Comparison of ENCODE assay signal across 12 cellular contexts in genomic region chr10:8416755-8417154, GRCh38.
A peak's percentile ranks its signal among the peaks of the same experiment; 100 is the strongest.
DNase-seq lines count a peak whose midpoint lies in the region; ATAC-seq lines count a peak whose summit lies in the region.
"Had no signal": no experiment of that assay in that cellular context is flagged by ENCODE, and none has a peak within 500 bp of the region (broad histone marks: within the 10 kb centered on the region; RNA-seq: fewer than 3 reads in every experiment).

No MANE protein-coding gene starts in this region.

- CTCF ChIA-PET in naive thymus-derived CD4-positive, alpha-beta T cell (lab: Charles Lee), result no interaction called here

- peaks cover 0 to 12% (median 0%) of the 10 kb centered on the region in 5 donors for H3K27me3 Mint-ChIP-seq in naive thymus-derived CD4-positive, alpha-beta T cell

- intact Hi-C loops in naive thymus-derived CD4-positive, alpha-beta T cell (cut with micrococcal nuclease), result loop anchor here in 1 of 2 donors (1.0 kb wide), 1 partner anchor 12 kb away; no protein-coding TSS in a partner anchor

- no peaks in the 10 kb centered on the region for H3K36me3 ChIP-seq in naive thymus-derived CD4-positive, alpha-beta T cell (ENCODE audit: control insufficient read depth in 2 of 3, insufficient read depth in 3 of 3, low read length in 3 of 3)
- H3K36me3 ChIP-seq: gastrocnemius medialis had no signal

- ATAC-seq in GM18508 (IDR thresholded peaks at IDR 0.05; ENCODE audit: insufficient read depth, unreplicated experiment) (peak; percentile 19), HG02610 (IDR thresholded peaks at IDR 0.05; ENCODE audit: unreplicated experiment) (peak; percentile 20), GM21381 (IDR thresholded peaks at IDR 0.05; ENCODE audit: unreplicated experiment) (no peak)
- ATAC-seq in naive thymus-derived CD4-positive, alpha-beta T cell, result peak; percentile 23
- ATAC-seq: gastrocnemius medialis, K562 had no signal

- peaks cover 0 to 18% (median 0%) of the 10 kb centered on the region in 5 donors for H3K36me3 Mint-ChIP-seq in naive thymus-derived CD4-positive, alpha-beta T cell

- no peak overlapping the region for H3K27ac ChIP-seq in naive thymus-derived CD4-positive, alpha-beta T cell (ENCODE audit: low read depth, low read length)
- H3K27ac ChIP-seq: dorsolateral prefrontal cortex, gastrocnemius medialis had no signal

- peaks cover 0 to 30% of the 10 kb centered on the region in 2 donors for H3K4me1 ChIP-seq in naive thymus-derived CD4-positive, alpha-beta T cell (ENCODE audit: control insufficient read depth in 2 of 2, insufficient read depth in 2 of 2, low read length in 2 of 2)
- H3K4me1 ChIP-seq: gastrocnemius medialis had no signal

- no peaks in the 10 kb centered on the region for H3K9me3 ChIP-seq in naive thymus-derived CD4-positive, alpha-beta T cell (ENCODE audit: control insufficient read depth in 2 of 3, low read length in 3 of 3)
- H3K9me3 ChIP-seq: gastrocnemius medialis had no signal

- POLR2A ChIA-PET in naive thymus-derived CD4-positive, alpha-beta T cell (lab: Charles Lee), result no interaction called here

- H3K4me3 Mint-ChIP-seq in naive thymus-derived CD4-positive, alpha-beta T cell, result peak overlapping the region in 2 of 10 donors; percentile 4 to 53

- peak; percentile 51 for DNase-seq in T-helper 22 cell (ENCODE audit: low read depth)
- peak in 1 of 9 donors; percentile 33 for DNase-seq in naive thymus-derived CD4-positive, alpha-beta T cell
- no peak for DNase-seq in D341Med (ENCODE audit: low spot score)
- DNase-seq in NCI-H446 (lab: John Stamatoyannopoulos, UW), result no peak
- DNase-seq: dorsolateral prefrontal cortex, gastrocnemius medialis, kidney glomerular epithelial cell, small intestine had no signal

- H3K4me3 ChIP-seq in naive thymus-derived CD4-positive, alpha-beta T cell (ENCODE audit: low read length), result no peak overlapping the region
- H3K4me3 ChIP-seq: dorsolateral prefrontal cortex, gastrocnemius medialis, K562 had no signal

- no peaks in the 10 kb centered on the region for H3K27me3 ChIP-seq in naive thymus-derived CD4-positive, alpha-beta T cell (ENCODE audit: control insufficient read depth in 2 of 2, insufficient read depth in 2 of 2, low read length in 2 of 2)
- H3K27me3 ChIP-seq: dorsolateral prefrontal cortex, gastrocnemius medialis had no signal

- peak overlapping the region in 6 of 9 donors; percentile 0 to 92 (median 64) for H3K27ac Mint-ChIP-seq in naive thymus-derived CD4-positive, alpha-beta T cell

- peaks cover 0 to 10% (median 0%) of the 10 kb centered on the region in 11 donors for H3K9me3 Mint-ChIP-seq in naive thymus-derived CD4-positive, alpha-beta T cell

- peaks cover 0 to 31% (median 13%) of the 10 kb centered on the region in 7 donors for H3K4me1 Mint-ChIP-seq in naive thymus-derived CD4-positive, alpha-beta T cell
